Comparison of ENCODE assay signal across 23 cellular contexts in the genomic region with DNA sequence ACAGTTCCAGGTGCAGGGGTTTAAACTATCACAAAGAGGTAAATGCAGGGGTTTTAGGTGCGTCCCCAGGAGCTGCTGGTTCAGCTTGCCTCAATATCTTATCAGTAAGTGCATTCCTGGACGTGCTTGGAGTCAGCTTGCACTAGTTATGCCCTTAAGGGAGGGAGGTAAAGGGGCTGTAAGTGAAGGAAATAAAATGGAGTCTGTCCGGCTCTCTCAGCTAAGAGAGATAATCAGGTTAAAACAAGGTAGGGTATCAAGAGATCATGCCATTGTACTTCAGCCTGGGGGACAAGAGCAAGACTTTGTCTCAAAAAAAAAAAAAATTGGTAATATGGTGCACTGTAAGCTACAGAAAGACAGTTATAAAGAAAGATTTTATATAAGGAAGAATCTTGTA.
"Had no signal": no experiment of that assay in that cellular context is flagged by ENCODE, and none has a peak within 500 bp of the region (broad histone marks: within the 10 kb centered on the region; RNA-seq: fewer than 3 reads in every experiment).

No MANE protein-coding gene starts in this region.

- H3K27me3 ChIP-seq: dorsolateral prefrontal cortex, gastrocnemius medialis, spleen, stomach, transverse colon had no signal

- H3K4me3 ChIP-seq: dorsolateral prefrontal cortex, gastrocnemius medialis, lower lobe of right lung, psoas muscle, spleen, stomach, thoracic aorta, transverse colon had no signal

- H3K9me3 ChIP-seq: gastrocnemius medialis, heart right ventricle, lower lobe of right lung, psoas muscle, spleen, stomach, thoracic aorta, transverse colon had no signal

- FAIRE-seq: urothelium cell line had no signal

- H3K4me1 Mint-ChIP-seq: memory B cell; naive B cell; stimulated activated naive B cell treated with anti-CD40 and anti-IgM and Interleukin-4, amounts not matched to agents 10 μg/mL and 1 μg/mL and 100 μg/mL, for 72 hours had no signal

- H3K4me3 Mint-ChIP-seq: memory B cell; nephron; stimulated activated naive B cell treated with anti-CD40 and anti-IgM and Interleukin-4, amounts not matched to agents 10 μg/mL and 1 μg/mL and 100 μg/mL, for 72 hours had no signal

- H3K27me3 Mint-ChIP-seq: stimulated activated naive B cell treated with anti-CD40 and anti-IgM and Interleukin-4, amounts not matched to agents 10 μg/mL and 1 μg/mL and 100 μg/mL, for 72 hours had no signal

- H3K79me2 ChIP-seq: parathyroid adenoma had no signal

- H3K27ac ChIP-seq: dorsolateral prefrontal cortex, gastrocnemius medialis, heart right ventricle, lower lobe of right lung, parathyroid adenoma, psoas muscle, spleen, stomach, thoracic aorta, transverse colon had no signal

- H3K27ac Mint-ChIP-seq: memory B cell; stimulated activated naive B cell treated with anti-CD40 and anti-IgM and Interleukin-4, amounts not matched to agents 10 μg/mL and 1 μg/mL and 100 μg/mL, for 72 hours had no signal

- DNase-seq: cortex of kidney; dorsolateral prefrontal cortex; effector CD8-positive, alpha-beta T cell; gastrocnemius medialis; heart right ventricle; islet precursor cell; lower lobe of right lung; occipital lobe; psoas muscle; spleen; stimulated activated CD4-positive, alpha-beta T cell treated with anti-CD3 and anti-CD28 coated beads, Interleukin-15, amount 100 ng/mL, for 24 hours; stimulated activated CD4-positive, alpha-beta T cell treated with anti-CD3 and anti-CD28 coated beads, Interleukin-1b, Interleukin-23, amount 100 ng/mL, for 48 hours; stimulated activated CD4-positive, alpha-beta T cell treated with anti-CD3 and anti-CD28 coated beads, Interleukin-4, amount 100 ng/mL, for 4 hours; stimulated activated naive B cell treated with anti-CD40 and anti-IgM and Interleukin-4, amounts not matched to agents 10 μg/mL and 1 μg/mL and 100 μg/mL, for 72 hours; stomach; substantia nigra; transverse colon had no signal

- H3K36me3 Mint-ChIP-seq: memory B cell; naive B cell; stimulated activated naive B cell treated with anti-CD40 and anti-IgM and Interleukin-4, amounts not matched to agents 10 μg/mL and 1 μg/mL and 100 μg/mL, for 72 hours had no signal

- H3K9me3 Mint-ChIP-seq: memory B cell; stimulated activated naive B cell treated with anti-CD40 and anti-IgM and Interleukin-4, amounts not matched to agents 10 μg/mL and 1 μg/mL and 100 μg/mL, for 72 hours had no signal

- H3K4me1 ChIP-seq: gastrocnemius medialis, heart right ventricle, lower lobe of right lung, psoas muscle, spleen, stomach, transverse colon had no signal

- H3K9ac ChIP-seq: parathyroid adenoma had no signal

- H2AFZ ChIP-seq: parathyroid adenoma had no signal

- H3K36me3 ChIP-seq: gastrocnemius medialis, heart right ventricle, lower lobe of right lung, spleen, stomach, thoracic aorta, transverse colon had no signal
